20 cellular contexts compared by ENCODE assay signal in genomic region chr11:132106336-132106982, GRCh38.
DNase-seq lines count a peak whose midpoint lies in the region; ATAC-seq and TF ChIP-seq lines count a peak whose summit lies in the region.
"Had no signal": no experiment of that assay in that cellular context is flagged by ENCODE, and none has a peak within 500 bp of the region (broad histone marks: within the 10 kb centered on the region; RNA-seq: fewer than 3 reads in every experiment).

No MANE protein-coding gene starts in this region.

- no peaks in the 10 kb centered on the region for H3K79me2 ChIP-seq in PC-3 (ENCODE audit: low read length)
- no peaks in the 10 kb centered on the region for H3K79me2 ChIP-seq in GM23338 (replicated peaks; ENCODE audit: insufficient read depth)

- H3K9me3 ChIP-seq in PC-3 (ENCODE audit: low read length): no peaks in the 10 kb centered on the region
- H3K9me3 ChIP-seq in lower lobe of right lung: no peaks in the 10 kb centered on the region
- H3K9me3 ChIP-seq: ovary, stomach, upper lobe of right lung had no signal

- peaks cover 19% of the 10 kb centered on the region for H3K4me1 Mint-ChIP-seq in GM23338

- H3F3A ChIP-seq in PC-3 (ENCODE audit: low read length, unreplicated experiment) (no peaks in the 10 kb centered on the region), GM23338 (replicated peaks; ENCODE audit: low read depth) (no peaks in the 10 kb centered on the region)

- TF ChIP-seq CTCF in LNCaP clone FGC (IDR thresholded peaks at IDR 0.05; ENCODE audit: control insufficient read depth, extremely low read depth, insufficient read depth): no peak
- TF ChIP-seq CTCF in PC-3 (conservative IDR thresholded peaks at IDR 0.05; ENCODE audit: low read depth, low read length): no peak
- TF ChIP-seq CTCF in lower lobe of right lung (IDR thresholded peaks at IDR 0.05): no peak
- no peak for TF ChIP-seq CTCF in GM23338 (conservative IDR thresholded peaks at IDR 0.05; ENCODE audit: low read depth in 2 of 2)

- POLR2A ChIA-PET in PC-3 (lab: Charles Lee; ENCODE audit: unreplicated experiment): no interaction called here

- no peaks in the 10 kb centered on the region for H3K27me3 ChIP-seq in PC-3 (ENCODE audit: low read length)
- no peaks in the 10 kb centered on the region for H3K27me3 ChIP-seq in lower lobe of right lung (ENCODE audit: low read depth)
- H3K27me3 ChIP-seq in GM23338 (ENCODE audit: insufficient read depth): no peaks in the 10 kb centered on the region
- H3K27me3 ChIP-seq: ovary, stomach, upper lobe of right lung had no signal

- H3K27ac ChIP-seq in PC-3 (ENCODE audit: low read length): no peak overlapping the region
- H3K27ac ChIP-seq in lower lobe of right lung: no peak overlapping the region
- no peak overlapping the region for H3K27ac ChIP-seq in GM23338 (ENCODE audit: low read depth)
- H3K27ac ChIP-seq: ovary, stomach, upper lobe of right lung had no signal

- no peaks in the 10 kb centered on the region for H3K9me2 ChIP-seq in PC-3 (replicated peaks; ENCODE audit: low read length)
- H3K9me2 ChIP-seq in GM23338 (ENCODE audit: insufficient read depth): no peaks in the 10 kb centered on the region

- H3K27ac Mint-ChIP-seq in GM23338: no peak overlapping the region
- H3K27ac Mint-ChIP-seq: activated CD4-positive, alpha-beta memory T cell treated with anti-CD3 and anti-CD28 coated beads for 36 hours; activated T-cell treated with anti-CD3 and anti-CD28 coated beads, Interleukin-2, amount 50 U/mL, for 24 hours; CD8-positive, alpha-beta T cell had no signal

- ATAC-seq in PC-3: peak; percentile 24
- ATAC-seq in lower lobe of right lung: no peak
- ATAC-seq in GM23338: no peak
- no peak for ATAC-seq in HG03039 (IDR thresholded peaks at IDR 0.05; ENCODE audit: unreplicated experiment)
- ATAC-seq: CD8-positive, alpha-beta T cell; upper lobe of right lung had no signal

- H2AFZ ChIP-seq in PC-3 (ENCODE audit: low read length) (0 out of 2 replicates have a peak overlapping the region, but pooled peaks have one; percentile 7), GM23338 (no peak overlapping the region)

- intact Hi-C loops in PC-3 (cut with micrococcal nuclease): no loop called here
- intact Hi-C loops in lower lobe of right lung (cut with DNase I): no loop called here

- no peak overlapping the region for H3K4me3 Mint-ChIP-seq in GM23338
- H3K4me3 Mint-ChIP-seq: activated CD4-positive, alpha-beta memory T cell treated with anti-CD3 and anti-CD28 coated beads for 36 hours; activated T-cell treated with anti-CD3 and anti-CD28 coated beads, Interleukin-2, amount 50 U/mL, for 24 hours; CD8-positive, alpha-beta T cell had no signal

- H3K36me3 ChIP-seq in PC-3 (ENCODE audit: low read depth, low read length): no peaks in the 10 kb centered on the region
- H3K36me3 ChIP-seq in lower lobe of right lung: no peaks in the 10 kb centered on the region
- H3K36me3 ChIP-seq in GM23338 (ENCODE audit: insufficient read depth): no peaks in the 10 kb centered on the region
- H3K36me3 ChIP-seq: ovary, stomach, upper lobe of right lung had no signal

- DNase-seq in Ammon's horn (ENCODE audit: low spot score) (peak; percentile 44), LNCaP clone FGC (ENCODE audit: low read depth) (peak; percentile 54), PC-3 (peak; percentile 35), dermis blood vessel endothelial cell (peak; percentile 21), lower lobe of right lung (no peak), GM23338 (ENCODE audit: low spot score) (no peak), NCI-H226 (no peak)
- DNase-seq: activated CD4-positive, alpha-beta memory T cell treated with anti-CD3 and anti-CD28 coated beads for 36 hours; activated naive CD4-positive, alpha-beta T cell treated with anti-CD3 and anti-CD28 coated beads, Interleukin-2, amount 50 U/mL, for 16 hours; activated T-cell treated with anti-CD3 and anti-CD28 coated beads, Interleukin-2, amount 50 U/mL, for 24 hours; CD8-positive, alpha-beta T cell; DMS79 treated with DMSO at 0.1 percent for 48 hours; effector CD8-positive, alpha-beta T cell; glutamatergic neuron; H7; ovary; SHP77; stomach; upper lobe of right lung had no signal

- no peaks in the 10 kb centered on the region for H4K20me1 ChIP-seq in PC-3 (ENCODE audit: low read length)
- H4K20me1 ChIP-seq in GM23338 (replicated peaks; ENCODE audit: insufficient read depth): no peaks in the 10 kb centered on the region

- no peaks in the 10 kb centered on the region for H3K27me3 Mint-ChIP-seq in GM23338 (ENCODE audit: insufficient read depth, low read depth, poor library complexity)
- H3K27me3 Mint-ChIP-seq: activated CD4-positive, alpha-beta memory T cell treated with anti-CD3 and anti-CD28 coated beads for 36 hours; activated T-cell treated with anti-CD3 and anti-CD28 coated beads, Interleukin-2, amount 50 U/mL, for 24 hours had no signal

- peaks cover 3% of the 10 kb centered on the region for H3K4me1 ChIP-seq in PC-3 (ENCODE audit: insufficient read depth, low read length)
- no peaks in the 10 kb centered on the region for H3K4me1 ChIP-seq in lower lobe of right lung
- peaks cover 17% of the 10 kb centered on the region for H3K4me1 ChIP-seq in GM23338 (ENCODE audit: insufficient read depth)
- H3K4me1 ChIP-seq: stomach, upper lobe of right lung had no signal

- H3K9me3 Mint-ChIP-seq in GM23338: no peaks in the 10 kb centered on the region; the same call in 2 of the 3 replicates
- H3K9me3 Mint-ChIP-seq: CD8-positive, alpha-beta T cell had no signal

- H3K4me2 ChIP-seq in PC-3 (ENCODE audit: low read length): no peak overlapping the region
- H3K4me2 ChIP-seq in GM23338: no peak overlapping the region

- BruUV-seq in PC-3 (replicated peaks; lab: Mats Ljungman, UMichigan): no TSS peak

- peaks cover 3% of the 10 kb centered on the region; the same call in 1 of the 3 replicates for H3K36me3 Mint-ChIP-seq in GM23338 (ENCODE audit: low read depth)
- H3K36me3 Mint-ChIP-seq: activated CD4-positive, alpha-beta memory T cell treated with anti-CD3 and anti-CD28 coated beads for 36 hours; CD8-positive, alpha-beta T cell had no signal

- H3K4me3 ChIP-seq in LNCaP clone FGC (ENCODE audit: low read depth, low read length) (no peak overlapping the region), PC-3 (ENCODE audit: low read length) (no peak overlapping the region), lower lobe of right lung (no peak overlapping the region), GM23338 (no peak overlapping the region)
- H3K4me3 ChIP-seq: ovary, stomach, upper lobe of right lung had no signal

- CTCF ChIA-PET in PC-3 (lab: Charles Lee): no interaction called here

- H3K9ac ChIP-seq in PC-3 (ENCODE audit: low read length): no peak overlapping the region

TF ChIP-seq in GM23338, 12 proteins besides CTCF, POLR2A, EP300 and RAD21:
- TF ChIP-seq EZH2 (IDR thresholded peaks at IDR 0.05; ENCODE audit: low read depth, unreplicated experiment) (no peak), NANOG (IDR thresholded peaks at IDR 0.05; ENCODE audit: borderline replicate concordance) (no peak)

Comparison
In these comparisons a context has a peak if more than half of its experiments do, and no peak if none do; other contexts are left out.
1. DNase-seq: peak in Ammon's horn (single experiment), LNCaP clone FGC (single experiment), PC-3 (single experiment) and dermis blood vessel endothelial cell (single experiment); none in lower lobe of right lung (single experiment), GM23338 (single experiment) and NCI-H226 (single experiment).